16 cellular contexts compared by ENCODE assay signal in the genomic region with DNA sequence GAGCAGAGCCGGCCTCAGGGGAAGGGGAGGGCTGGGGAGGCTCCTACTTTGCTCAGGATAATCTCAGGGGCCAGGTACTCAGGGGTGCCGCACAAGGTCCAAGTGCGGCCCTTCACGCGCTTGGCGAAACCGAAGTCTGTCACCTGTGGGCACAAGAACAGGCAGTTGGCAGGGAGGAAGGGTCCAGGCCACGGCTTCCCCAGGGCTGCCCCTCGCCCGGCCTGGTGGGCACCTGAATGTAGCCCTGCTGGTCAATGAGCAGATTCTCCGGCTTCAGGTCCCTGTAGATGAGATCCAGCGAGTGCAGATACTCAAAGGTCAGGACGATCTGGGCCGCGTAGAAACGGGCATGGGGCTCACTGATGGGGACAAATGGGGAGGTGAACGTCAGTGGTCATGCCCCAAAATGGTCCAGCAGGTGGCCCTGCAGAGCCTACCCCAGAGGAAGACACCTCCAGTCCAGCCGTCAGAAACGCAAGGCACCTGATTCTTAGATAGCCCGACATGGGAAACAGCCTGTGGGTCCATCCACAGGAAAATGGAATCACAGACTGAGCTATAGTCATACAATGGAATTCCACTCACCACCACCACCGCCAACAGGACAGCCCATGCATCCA. TPM values are rescaled to one million over a fixed set of nuclear protein-coding genes. Genes with fewer than 3 reads are reported as not detected.
DNase-seq lines count a peak whose midpoint lies in the region; ATAC-seq and TF ChIP-seq lines count a peak whose summit lies in the region.
"Had no signal": no experiment of that assay in that cellular context is flagged by ENCODE, and none has a peak within 500 bp of the region (broad histone marks: within the 10 kb centered on the region; RNA-seq: fewer than 3 reads in every experiment).

No MANE protein-coding gene starts in this region.

- TF ChIP-seq EP300 in stomach (IDR thresholded peaks at IDR 0.05) = no peak

- ATAC-seq in foreskin keratinocyte = no peak
- ATAC-seq in GM21529 (IDR thresholded peaks at IDR 0.05; ENCODE audit: unreplicated experiment) = no peak

- peak; percentile 10 for TF ChIP-seq CTCF in cardiac muscle cell (IDR thresholded peaks at IDR 0.05; ENCODE audit: low read depth, low read length)
- TF ChIP-seq CTCF in WERI-Rb-1 (IDR thresholded peaks at IDR 0.05; ENCODE audit: low read depth, low read length) = peak; percentile 70
- TF ChIP-seq CTCF in foreskin keratinocyte (conservative IDR thresholded peaks at IDR 0.05) = peak; percentile 36
- peak in 2 of 3 experiments; percentile 19 to 22 for TF ChIP-seq CTCF in testis (IDR thresholded peaks at IDR 0.05)
- TF ChIP-seq CTCF in stomach (IDR thresholded peaks at IDR 0.05) = no peak

- H3K9me3 ChIP-seq in cardiac muscle cell (ENCODE audit: low read depth) = no peaks in the 10 kb centered on the region
- peaks cover 9% of the 10 kb centered on the region for H3K9me3 ChIP-seq in WERI-Rb-1 (ENCODE audit: severe bottlenecking)
- no peaks in the 10 kb centered on the region for H3K9me3 ChIP-seq in testis
- H3K9me3 ChIP-seq in stomach = peaks cover 0 to 10% (median 9%) of the 10 kb centered on the region in 4 donors

- H3K4me3 ChIP-seq in cardiac muscle cell (no peak overlapping the region), WERI-Rb-1 (ENCODE audit: low read depth, low read length) (no peak overlapping the region), testis (no peak overlapping the region), stomach (no peak overlapping the region)
- H3K4me3 ChIP-seq: lung had no signal

- TF ChIP-seq POLR2A in testis (IDR thresholded peaks at IDR 0.05) (no peak), stomach (IDR thresholded peaks at IDR 0.05) (no peak)

- intact Hi-C loops in cardiac septum (cut with DNase I) (no loop called here), testis (cut with DNase I; ENCODE audit: low total_unique reads) (no loop called here), stomach (cut with DNase I; ENCODE audit: low total_unique reads) (no loop called here)

- H3K27ac ChIP-seq in cardiac muscle cell = no peak overlapping the region
- H3K27ac ChIP-seq in WERI-Rb-1 = no peak overlapping the region
- H3K27ac ChIP-seq in foreskin keratinocyte = no peak overlapping the region
- H3K27ac ChIP-seq in testis = peak overlapping the region; percentile 17 to 31
- H3K27ac ChIP-seq in stomach = no peak overlapping the region

- DNase-seq in cardiac muscle cell (ENCODE audit: low read depth in 1 of 2, low spot score in 1 of 2) (no peak), cardiac septum (ENCODE audit: low spot score) (no peak), WERI-Rb-1 (peak; percentile 52), foreskin keratinocyte (no peak), testis (no peak), amygdala (lab: John Stamatoyannopoulos, UW) (no peak), stomach (no peak)
- DNase-seq: ACHN; activated CD4-positive, alpha-beta T cell treated with anti-CD3 and anti-CD28 coated beads for 48 hours; activated T-cell treated with anti-CD3 and anti-CD28 coated beads, Interleukin-2, amount 50 U/mL, for 48 hours; aorta; hippocampal formation; stimulated activated CD4-positive, alpha-beta T cell treated with anti-CD3 and anti-CD28 coated beads, Interleukin-15, amount 100 ng/mL, for 24 hours had no signal

- peaks cover 16% of the 10 kb centered on the region for H3K36me3 ChIP-seq in cardiac muscle cell
- peaks cover 52% of the 10 kb centered on the region for H3K36me3 ChIP-seq in WERI-Rb-1
- no peaks in the 10 kb centered on the region for H3K36me3 ChIP-seq in testis (ENCODE audit: low read depth, missing control alignments)
- H3K36me3 ChIP-seq in stomach = peaks cover 33 to 70% (median 65%) of the 10 kb centered on the region in 4 donors

- WGBS in testis, 2 donors = 68 to 76% methylated on average over 15 to 21 of the region's 21 CpGs
- 78 to 85% (median 83%) methylated on average over 21 of the region's 21 CpGs for WGBS in stomach, 5 donors

- H3K4me1 ChIP-seq in cardiac muscle cell (ENCODE audit: low read depth) = no peaks in the 10 kb centered on the region
- no peaks in the 10 kb centered on the region for H3K4me1 ChIP-seq in foreskin keratinocyte
- H3K4me1 ChIP-seq in testis = peaks cover 18% of the 10 kb centered on the region
- H3K4me1 ChIP-seq in stomach = no peaks in the 10 kb centered on the region

- no peaks in the 10 kb centered on the region for H3K27me3 ChIP-seq in cardiac muscle cell
- H3K27me3 ChIP-seq in WERI-Rb-1 (ENCODE audit: insufficient read depth, low read depth, severe bottlenecking) = no peaks in the 10 kb centered on the region
- H3K27me3 ChIP-seq in foreskin keratinocyte = no peaks in the 10 kb centered on the region
- H3K27me3 ChIP-seq in testis = no peaks in the 10 kb centered on the region
- H3K27me3 ChIP-seq in stomach = no peaks in the 10 kb centered on the region

RNA-seq across cellular contexts. Expression of gene SAMD1, which starts 7.1 kb away (rescaled TPM):
- 112 and 158 TPM in 2 replicates for total RNA-seq in cardiac muscle cell
- 130 and 136 TPM in 2 replicates for polyA plus RNA-seq in cardiac muscle cell
- 41.8 TPM for total RNA-seq in cardiac septum
- total RNA-seq in foreskin keratinocyte = 32.3 and 34.2 TPM in 2 replicates
- polyA plus RNA-seq in foreskin keratinocyte = 39.5 and 40.4 TPM in 2 replicates
- 10 to 100 TPM; 50.6 to 72.9 TPM for total RNA-seq in testis
- 34.0 TPM for polyA plus RNA-seq in testis (ENCODE audit: insufficient read depth, low read depth, low replicate concordance)
- total RNA-seq in stomach = 100 to 1,000 TPM in 1 of 5 donors, 10 to 100 TPM in 3, 1 to 10 TPM in 1; 4.8 to 228 (median 24.6) TPM
- 10 to 100 TPM; 16.3 to 29.1 (median 22.4) TPM for polyA plus RNA-seq in stomach

RNA-seq across cellular contexts. Expression of gene C19orf67, which starts 12.1 kb away (rescaled TPM):
- total RNA-seq in cardiac muscle cell (3.6 and 14.2 TPM in 2 replicates), cardiac septum (not detected), foreskin keratinocyte (not detected in 2 replicates), testis (10 to 100 TPM in 1 of 2 donors, 1 to 10 TPM in 1; 5.0 to 12.7 TPM), stomach (not detected)
- polyA plus RNA-seq in cardiac muscle cell (4.1 and 7.5 TPM in 2 replicates), foreskin keratinocyte (not detected in 2 replicates), testis (ENCODE audit: insufficient read depth, low read depth, low replicate concordance) (12.6 TPM), stomach (under 1 TPM in 1 of 3 donors, not detected in 2; 0.50 TPM)
- total RNA-seq: aorta, urinary bladder had no signal
- polyA plus RNA-seq: aorta, urinary bladder had no signal

RNA-seq across cellular contexts. Expression of gene PRKACA, which starts 19.9 kb away (rescaled TPM):
- total RNA-seq in cardiac muscle cell = 95.2 and 126 TPM in 2 replicates
- polyA plus RNA-seq in cardiac muscle cell = 30.6 and 33.5 TPM in 2 replicates
- 487 TPM for total RNA-seq in cardiac septum
- 36.0 and 37.1 TPM in 2 replicates for total RNA-seq in foreskin keratinocyte
- 35.2 and 40.0 TPM in 2 replicates for polyA plus RNA-seq in foreskin keratinocyte
- total RNA-seq in testis = 100 to 1,000 TPM; 114 to 116 TPM
- 203 TPM for polyA plus RNA-seq in testis (ENCODE audit: insufficient read depth, low read depth, low replicate concordance)
- total RNA-seq in stomach = 100 to 1,000 TPM in 1 of 5 donors, 10 to 100 TPM in 4; 14.7 to 159 (median 26.6) TPM
- polyA plus RNA-seq in stomach = 10 to 100 TPM; 27.7 to 43.8 (median 38.2) TPM

RNA-seq across cellular contexts. Expression of gene MISP3, which starts 25.1 kb away (rescaled TPM):
- total RNA-seq in cardiac muscle cell (16.0 and 19.4 TPM in 2 replicates), cardiac septum (7.9 TPM), foreskin keratinocyte (0.78 and 1.3 TPM in 2 replicates), testis (1 to 10 TPM; 4.2 to 7.2 TPM), stomach (10 to 100 TPM in 4 of 5 donors, 1 to 10 TPM in 1; 2.0 to 88.7 (median 34.1) TPM)
- polyA plus RNA-seq in cardiac muscle cell (23.2 and 25.6 TPM in 2 replicates), foreskin keratinocyte (1.3 and 1.7 TPM in 2 replicates), testis (ENCODE audit: insufficient read depth, low read depth, low replicate concordance) (0.76 TPM), stomach (10 to 100 TPM; 14.9 to 29.8 (median 25.1) TPM)

RNA-seq across cellular contexts. Expression of gene PALM3, which starts 35.8 kb away (rescaled TPM):
- 0.25 and 0.30 TPM in 2 replicates for total RNA-seq in cardiac muscle cell
- 0.10 and 1.0 TPM in 2 replicates for polyA plus RNA-seq in cardiac muscle cell
- 0.46 TPM for total RNA-seq in cardiac septum
- total RNA-seq in foreskin keratinocyte = not detected in 2 replicates
- 0.11 and 0.12 TPM in 2 replicates for polyA plus RNA-seq in foreskin keratinocyte
- 10 to 100 TPM; 21.3 to 34.6 TPM for total RNA-seq in testis
- 18.4 TPM for polyA plus RNA-seq in testis (ENCODE audit: insufficient read depth, low read depth, low replicate concordance)
- 100 to 1,000 TPM in 1 of 5 donors, 10 to 100 TPM in 2, 1 to 10 TPM in 2; 4.2 to 100 (median 12.2) TPM for total RNA-seq in stomach
- polyA plus RNA-seq in stomach = 100 to 1,000 TPM in 1 of 3 donors, 10 to 100 TPM in 2; 20.7 to 141 (median 22.5) TPM

Comparison
In these comparisons a context has a peak if more than half of its experiments do, and no peak if none do; other contexts are left out.
1. H3K27ac ChIP-seq: peak in testis (2 of 2); none in cardiac muscle cell (single experiment), WERI-Rb-1 (single experiment), foreskin keratinocyte (single experiment) and stomach (0 of 5).
2. CTCF ChIP-seq: peak in cardiac muscle cell (single experiment), WERI-Rb-1 (single experiment), foreskin keratinocyte (single experiment) and testis (2 of 3); none in stomach (0 of 7).